Comparison of ENCODE assay signal across 8 cellular contexts in genomic region chr1:100351095-100351884, GRCh38. TPM values are rescaled to one million over a fixed set of nuclear protein-coding genes. Genes with fewer than 3 reads are reported as not detected.
DNase-seq lines count a peak whose midpoint lies in the region; ATAC-seq and TF ChIP-seq lines count a peak whose summit lies in the region.

No MANE protein-coding gene starts in this region.

- H3K4me3 ChIP-seq in BE2C (ENCODE audit: low read depth, low read length), result peak overlapping the region; percentile 86

- H3K4me1 ChIP-seq in BE2C, result no peaks in the 10 kb centered on the region; the same call in 1 of the 2 replicates

- H3K9me3 ChIP-seq in BE2C, result no peaks in the 10 kb centered on the region

- H3K27ac ChIP-seq in cingulate gyrus (ENCODE audit: low read depth, low read length), result peak overlapping the region; percentile 76

- TF ChIP-seq CTCF in BE2C (IDR thresholded peaks at IDR 0.05; ENCODE audit: low read depth, low read length), result peak; percentile 60

- TF ChIP-seq POLR2A in GM19099 (IDR thresholded peaks at IDR 0.05; ENCODE audit: extremely low read depth, insufficient read length, low read depth), result peak; percentile 67

- peak; percentile 74 for ATAC-seq in HG03378 (IDR thresholded peaks at IDR 0.05; ENCODE audit: unreplicated experiment)

- peak; percentile 93 for DNase-seq in BE2C
- DNase-seq in NCI-H460 (ENCODE audit: extremely low read depth, low read depth), result peak; percentile 89
- peak; percentile 73 for DNase-seq in activated CD4-positive, alpha-beta T cell treated with anti-CD3 and anti-CD28 coated beads for 1 hour
- peak; percentile 91 for DNase-seq in kidney tubule cell (ENCODE audit: low spot score)
- DNase-seq in stimulated activated CD4-positive, alpha-beta T cell treated with anti-CD3 and anti-CD28 coated beads, Interleukin-1b, Interleukin-23, amount 100 ng/mL, for 1 hour (ENCODE audit: low read depth in 2 of 2), result peak; percentile 57 to 65

- no peaks in the 10 kb centered on the region for H3K27me3 ChIP-seq in BE2C

- no peaks in the 10 kb centered on the region for H3K36me3 ChIP-seq in BE2C

RNA-seq across cellular contexts. Expression of gene CDC14A, which starts 1.0 kb away (rescaled TPM):
- 5.7 TPM for polyA plus RNA-seq in BE2C (2012; ENCODE audit: insufficient read depth, insufficient read length, low read depth)
- total RNA-seq in NCI-H460 (2014; rRNA removed; shearing (Covaris generic)), result 4.0 and 4.6 TPM in 2 replicates
- polyA plus RNA-seq in NCI-H460 (2014; cell fraction: nucleus; rRNA removed), result 1.4 and 4.4 TPM in 2 replicates

Comparison
In these comparisons a context has a peak if more than half of its experiments do, and no peak if none do; other contexts are left out.
1. Peak in every context shown above with its lines: DNase-seq, ATAC-seq, H3K4me3 ChIP-seq and H3K27ac ChIP-seq.